ENCODE assay signal across 36 cellular contexts in genomic region chr4:3499710-3500109, GRCh38. TPM values are rescaled to one million over a fixed set of nuclear protein-coding genes. Genes with fewer than 3 reads are reported as not detected.
"Had no signal": no experiment of that assay in that cellular context is flagged by ENCODE, and none has a peak within 500 bp of the region (broad histone marks: within the 10 kb centered on the region; RNA-seq: fewer than 3 reads in every experiment).

No MANE protein-coding gene starts in this region.

- DNase-seq: activated B cell treated with CpG ODN at 0.5 μM for 24 hours; activated CD4-positive, alpha-beta memory T cell treated with anti-CD3 and anti-CD28 coated beads for 36 hours; activated CD4-positive, alpha-beta T cell treated with anti-CD3 and anti-CD28 coated beads for 4 hours; activated CD4-positive, alpha-beta T cell treated with anti-CD3 and anti-CD28 coated beads, Interleukin-2, amount 10 ng/mL, durations not matched to agents 24 days and 14 days; activated CD4-positive, alpha-beta T cell treated with anti-CD3 and anti-CD28 coated beads, Interleukin-2, amount 50 U/mL, for 1 hour; activated CD4-positive, alpha-beta T cell treated with anti-CD3 and anti-CD28 coated beads, Interleukin-2, amount 50 U/mL, for 4 hours; activated CD4-positive, CD25-positive, alpha-beta regulatory T cell treated with anti-CD3 and anti-CD28 coated beads, Interleukin-2, amount 50 U/mL, for 72 hours; activated CD8-positive, alpha-beta memory T cell treated with anti-CD3 and anti-CD28 coated beads, Interleukin-2, amount 50 U/mL, for 4 hours; activated CD8-positive, alpha-beta T cell treated with anti-CD3 and anti-CD28 coated beads for 36 hours; activated effector memory CD4-positive, alpha-beta T cell treated with anti-CD3 and anti-CD28 coated beads, Interleukin-2, amount 50 U/mL, for 16 hours; activated gamma-delta T cell treated with Interleukin-2 at 50 U/mL for 16 hours; activated naive CD4-positive, alpha-beta T cell; activated naive CD4-positive, alpha-beta T cell treated with anti-CD3 and anti-CD28 coated beads for 36 hours; activated naive CD4-positive, alpha-beta T cell treated with anti-CD3 and anti-CD28 coated beads, Interleukin-2, amount 50 U/mL, for 16 hours; activated naive CD8-positive, alpha-beta T cell treated with anti-CD3 and anti-CD28 coated beads for 36 hours; activated T-cell treated with anti-CD3 and anti-CD28 coated beads for 4 hours; activated T-cell treated with anti-CD3 and anti-CD28 coated beads, Interleukin-2, amount 50 U/mL, for 1 hour; activated T-cell treated with anti-CD3 and anti-CD28 coated beads, Interleukin-2, amount 50 U/mL, for 4 hours; activated T-cell treated with anti-CD3 and anti-CD28 coated beads, Interleukin-2, amount 50 U/mL, for 72 hours; adrenal gland; amniotic stem cell; aorta; body of pancreas; brain microvascular endothelial cell; central memory CD4-positive, alpha-beta T cell; T-cell; T-helper 2 cell; T-helper 9 cell had no signal

- ATAC-seq: activated CD8-positive, alpha-beta T cell treated with anti-CD3 and anti-CD28 coated beads for 36 hours; activated naive CD4-positive, alpha-beta T cell treated with anti-CD3 and anti-CD28 coated beads, Interleukin-2, amount 50 U/mL, for 72 hours; activated T-cell treated with anti-CD3 and anti-CD28 coated beads, Interleukin-2, amount 50 U/mL, for 4 hours; activated T-cell treated with anti-CD3 and anti-CD28 coated beads, Interleukin-2, amount 50 U/mL, for 72 hours; activated T-helper 17 cell treated with anti-CD3 and anti-CD28 coated beads, Interleukin-2, amount 50 U/mL, for 72 hours; body of pancreas; T-cell had no signal

- H3K36me3 ChIP-seq: brain microvascular endothelial cell, breast epithelium had no signal

- H3K27me3 ChIP-seq: body of pancreas, brain microvascular endothelial cell had no signal

- H3K4me3 ChIP-seq: adrenal gland, body of pancreas, breast epithelium had no signal

- H3K27ac ChIP-seq: adrenal gland, body of pancreas, brain microvascular endothelial cell, breast epithelium, VCaP had no signal

- H3K4me1 ChIP-seq: body of pancreas, breast epithelium had no signal

- H3K9me3 ChIP-seq: adrenal gland, body of pancreas, breast epithelium had no signal

RNA-seq across cellular contexts. Expression of gene DOK7, which starts 36.6 kb away (rescaled TPM):
- total RNA-seq: activated CD4-positive, alpha-beta memory T cell treated with anti-CD3 and anti-CD28 coated beads for 36 hours; activated CD4-positive, alpha-beta T cell treated with anti-CD3 and anti-CD28 coated beads, Interleukin-2, amount 10 ng/mL, durations not matched to agents 24 days and 14 days; activated CD8-positive, alpha-beta memory T cell treated with anti-CD3 and anti-CD28 coated beads for 36 hours; activated CD8-positive, alpha-beta T cell treated with anti-CD3 and anti-CD28 coated beads for 36 hours; activated naive CD4-positive, alpha-beta T cell treated with anti-CD3 and anti-CD28 coated beads for 36 hours; activated naive CD4-positive, alpha-beta T cell treated with anti-CD3 and anti-CD28 coated beads, Interleukin-2, amount 50 U/mL, for 72 hours; activated naive CD8-positive, alpha-beta T cell treated with anti-CD3 and anti-CD28 coated beads for 36 hours; activated T-cell treated with anti-CD3 and anti-CD28 coated beads, Interleukin-2, amount 50 U/mL, for 4 hours; activated T-cell treated with anti-CD3 and anti-CD28 coated beads, Interleukin-2, amount 50 U/mL, for 72 hours; activated T-helper 1 cell treated with anti-CD3 and anti-CD28 coated beads, Interleukin-12 subunit alpha, Interleukin-12 subunit beta, Interleukin-2, Interleukin-4 antibody, amounts not matched to agents 30 ng/mL and 10 ng/mL and 1 ng/mL, durations not matched to agents 14 hours and 24 hours and 36 hours; activated T-helper 17 cell treated with anti-CD3 and anti-CD28 coated beads, Interleukin-2, amount 50 U/mL, for 72 hours; astrocyte; T-helper 1 cell treated with Interleukin-12 subunit alpha and Interleukin-12 subunit beta and Interleukin-4 antibody, amounts not matched to agents 30 ng/mL and 1 ng/mL, for 36 hours had no signal

RNA-seq across cellular contexts. Expression of gene HGFAC, which starts 57.9 kb away (rescaled TPM):
- total RNA-seq: activated B cell treated with CpG ODN at 0.5 μM for 24 hours; activated CD4-positive, alpha-beta memory T cell treated with anti-CD3 and anti-CD28 coated beads for 36 hours; activated CD4-positive, alpha-beta T cell treated with anti-CD3 and anti-CD28 coated beads, Interleukin-2, amount 10 ng/mL, durations not matched to agents 24 days and 14 days; activated CD8-positive, alpha-beta memory T cell treated with anti-CD3 and anti-CD28 coated beads for 36 hours; activated CD8-positive, alpha-beta T cell treated with anti-CD3 and anti-CD28 coated beads for 36 hours; activated naive CD4-positive, alpha-beta T cell treated with anti-CD3 and anti-CD28 coated beads for 36 hours; activated naive CD4-positive, alpha-beta T cell treated with anti-CD3 and anti-CD28 coated beads, Interleukin-2, amount 50 U/mL, for 72 hours; activated naive CD8-positive, alpha-beta T cell treated with anti-CD3 and anti-CD28 coated beads for 36 hours; activated T-helper 1 cell treated with anti-CD3 and anti-CD28 coated beads, Interleukin-12 subunit alpha, Interleukin-12 subunit beta, Interleukin-2, Interleukin-4 antibody, amounts not matched to agents 30 ng/mL and 10 ng/mL and 1 ng/mL, durations not matched to agents 14 hours and 24 hours and 36 hours; activated T-helper 17 cell treated with anti-CD3 and anti-CD28 coated beads, Interleukin-2, amount 50 U/mL, for 72 hours; T-helper 1 cell treated with Interleukin-12 subunit alpha and Interleukin-12 subunit beta and Interleukin-4 antibody, amounts not matched to agents 30 ng/mL and 1 ng/mL, for 36 hours had no signal
